1 cellular context compared by ENCODE assay signal in the genomic region with DNA sequence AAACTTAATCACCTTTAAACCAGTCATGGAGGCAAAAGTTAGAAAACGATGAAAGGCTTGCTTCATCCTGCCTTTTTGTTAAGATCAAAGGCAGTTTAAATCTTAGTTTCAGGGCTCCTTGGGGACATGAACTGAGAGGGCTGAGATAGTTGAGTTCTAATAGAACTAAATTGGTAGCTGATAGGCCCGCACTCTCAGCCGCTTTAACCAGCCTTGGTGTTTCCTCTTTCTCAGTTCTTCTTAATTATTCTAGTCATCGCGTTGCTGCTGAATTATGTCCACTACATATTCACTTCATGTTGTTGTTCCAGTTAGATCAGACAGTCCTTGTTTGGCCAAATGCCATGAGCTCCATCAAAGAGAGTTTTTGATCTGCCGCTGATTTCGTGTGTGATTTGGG.
TF ChIP-seq lines count a peak whose summit lies in the region.

No MANE protein-coding gene starts in this region.

TF ChIP-seq in WTC11, 78 proteins besides CTCF, POLR2A, EP300 and RAD21 (continued from another document):
- TF ChIP-seq, protein P1, sequence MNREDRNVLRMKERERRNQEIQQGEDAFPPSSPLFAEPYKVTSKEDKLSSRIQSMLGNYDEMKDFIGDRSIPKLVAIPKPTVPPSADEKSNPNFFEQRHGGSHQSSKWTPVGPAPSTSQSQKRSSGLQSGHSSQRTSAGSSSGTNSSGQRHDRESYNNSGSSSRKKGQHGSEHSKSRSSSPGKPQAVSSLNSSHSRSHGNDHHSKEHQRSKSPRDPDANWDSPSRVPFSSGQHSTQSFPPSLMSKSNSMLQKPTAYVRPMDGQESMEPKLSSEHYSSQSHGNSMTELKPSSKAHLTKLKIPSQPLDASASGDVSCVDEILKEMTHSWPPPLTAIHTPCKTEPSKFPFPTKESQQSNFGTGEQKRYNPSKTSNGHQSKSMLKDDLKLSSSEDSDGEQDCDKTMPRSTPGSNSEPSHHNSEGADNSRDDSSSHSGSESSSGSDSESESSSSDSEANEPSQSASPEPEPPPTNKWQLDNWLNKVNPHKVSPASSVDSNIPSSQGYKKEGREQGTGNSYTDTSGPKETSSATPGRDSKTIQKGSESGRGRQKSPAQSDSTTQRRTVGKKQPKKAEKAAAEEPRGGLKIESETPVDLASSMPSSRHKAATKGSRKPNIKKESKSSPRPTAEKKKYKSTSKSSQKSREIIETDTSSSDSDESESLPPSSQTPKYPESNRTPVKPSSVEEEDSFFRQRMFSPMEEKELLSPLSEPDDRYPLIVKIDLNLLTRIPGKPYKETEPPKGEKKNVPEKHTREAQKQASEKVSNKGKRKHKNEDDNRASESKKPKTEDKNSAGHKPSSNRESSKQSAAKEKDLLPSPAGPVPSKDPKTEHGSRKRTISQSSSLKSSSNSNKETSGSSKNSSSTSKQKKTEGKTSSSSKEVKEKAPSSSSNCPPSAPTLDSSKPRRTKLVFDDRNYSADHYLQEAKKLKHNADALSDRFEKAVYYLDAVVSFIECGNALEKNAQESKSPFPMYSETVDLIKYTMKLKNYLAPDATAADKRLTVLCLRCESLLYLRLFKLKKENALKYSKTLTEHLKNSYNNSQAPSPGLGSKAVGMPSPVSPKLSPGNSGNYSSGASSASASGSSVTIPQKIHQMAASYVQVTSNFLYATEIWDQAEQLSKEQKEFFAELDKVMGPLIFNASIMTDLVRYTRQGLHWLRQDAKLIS (CRISPR knock-in tag; IDR thresholded peaks at IDR 0.05; ENCODE audit: borderline replicate concordance), result no peak
- TF ChIP-seq, protein P2, sequence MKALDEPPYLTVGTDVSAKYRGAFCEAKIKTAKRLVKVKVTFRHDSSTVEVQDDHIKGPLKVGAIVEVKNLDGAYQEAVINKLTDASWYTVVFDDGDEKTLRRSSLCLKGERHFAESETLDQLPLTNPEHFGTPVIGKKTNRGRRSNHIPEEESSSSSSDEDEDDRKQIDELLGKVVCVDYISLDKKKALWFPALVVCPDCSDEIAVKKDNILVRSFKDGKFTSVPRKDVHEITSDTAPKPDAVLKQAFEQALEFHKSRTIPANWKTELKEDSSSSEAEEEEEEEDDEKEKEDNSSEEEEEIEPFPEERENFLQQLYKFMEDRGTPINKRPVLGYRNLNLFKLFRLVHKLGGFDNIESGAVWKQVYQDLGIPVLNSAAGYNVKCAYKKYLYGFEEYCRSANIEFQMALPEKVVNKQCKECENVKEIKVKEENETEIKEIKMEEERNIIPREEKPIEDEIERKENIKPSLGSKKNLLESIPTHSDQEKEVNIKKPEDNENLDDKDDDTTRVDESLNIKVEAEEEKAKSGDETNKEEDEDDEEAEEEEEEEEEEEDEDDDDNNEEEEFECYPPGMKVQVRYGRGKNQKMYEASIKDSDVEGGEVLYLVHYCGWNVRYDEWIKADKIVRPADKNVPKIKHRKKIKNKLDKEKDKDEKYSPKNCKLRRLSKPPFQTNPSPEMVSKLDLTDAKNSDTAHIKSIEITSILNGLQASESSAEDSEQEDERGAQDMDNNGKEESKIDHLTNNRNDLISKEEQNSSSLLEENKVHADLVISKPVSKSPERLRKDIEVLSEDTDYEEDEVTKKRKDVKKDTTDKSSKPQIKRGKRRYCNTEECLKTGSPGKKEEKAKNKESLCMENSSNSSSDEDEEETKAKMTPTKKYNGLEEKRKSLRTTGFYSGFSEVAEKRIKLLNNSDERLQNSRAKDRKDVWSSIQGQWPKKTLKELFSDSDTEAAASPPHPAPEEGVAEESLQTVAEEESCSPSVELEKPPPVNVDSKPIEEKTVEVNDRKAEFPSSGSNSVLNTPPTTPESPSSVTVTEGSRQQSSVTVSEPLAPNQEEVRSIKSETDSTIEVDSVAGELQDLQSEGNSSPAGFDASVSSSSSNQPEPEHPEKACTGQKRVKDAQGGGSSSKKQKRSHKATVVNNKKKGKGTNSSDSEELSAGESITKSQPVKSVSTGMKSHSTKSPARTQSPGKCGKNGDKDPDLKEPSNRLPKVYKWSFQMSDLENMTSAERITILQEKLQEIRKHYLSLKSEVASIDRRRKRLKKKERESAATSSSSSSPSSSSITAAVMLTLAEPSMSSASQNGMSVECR (CRISPR knock-in tag; IDR thresholded peaks at IDR 0.05; ENCODE audit: borderline replicate concordance), result no peak
- TF ChIP-seq FOXP1 (CRISPR knock-in tag; IDR thresholded peaks at IDR 0.05; ENCODE audit: borderline replicate concordance) (no peak), SMAD3 (CRISPR knock-in tag; IDR thresholded peaks at IDR 0.05; ENCODE audit: borderline replicate concordance) (no peak)
- TF ChIP-seq, protein P3, sequence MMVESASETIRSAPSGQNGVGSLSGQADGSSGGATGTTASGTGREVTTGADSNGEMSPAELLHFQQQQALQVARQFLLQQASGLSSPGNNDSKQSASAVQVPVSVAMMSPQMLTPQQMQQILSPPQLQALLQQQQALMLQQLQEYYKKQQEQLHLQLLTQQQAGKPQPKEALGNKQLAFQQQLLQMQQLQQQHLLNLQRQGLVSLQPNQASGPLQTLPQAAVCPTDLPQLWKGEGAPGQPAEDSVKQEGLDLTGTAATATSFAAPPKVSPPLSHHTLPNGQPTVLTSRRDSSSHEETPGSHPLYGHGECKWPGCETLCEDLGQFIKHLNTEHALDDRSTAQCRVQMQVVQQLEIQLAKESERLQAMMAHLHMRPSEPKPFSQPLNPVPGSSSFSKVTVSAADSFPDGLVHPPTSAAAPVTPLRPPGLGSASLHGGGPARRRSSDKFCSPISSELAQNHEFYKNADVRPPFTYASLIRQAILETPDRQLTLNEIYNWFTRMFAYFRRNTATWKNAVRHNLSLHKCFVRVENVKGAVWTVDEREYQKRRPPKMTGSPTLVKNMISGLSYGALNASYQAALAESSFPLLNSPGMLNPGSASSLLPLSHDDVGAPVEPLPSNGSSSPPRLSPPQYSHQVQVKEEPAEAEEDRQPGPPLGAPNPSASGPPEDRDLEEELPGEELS (CRISPR knock-in tag; IDR thresholded peaks at IDR 0.05), result no peak
